In the genomic region with DNA sequence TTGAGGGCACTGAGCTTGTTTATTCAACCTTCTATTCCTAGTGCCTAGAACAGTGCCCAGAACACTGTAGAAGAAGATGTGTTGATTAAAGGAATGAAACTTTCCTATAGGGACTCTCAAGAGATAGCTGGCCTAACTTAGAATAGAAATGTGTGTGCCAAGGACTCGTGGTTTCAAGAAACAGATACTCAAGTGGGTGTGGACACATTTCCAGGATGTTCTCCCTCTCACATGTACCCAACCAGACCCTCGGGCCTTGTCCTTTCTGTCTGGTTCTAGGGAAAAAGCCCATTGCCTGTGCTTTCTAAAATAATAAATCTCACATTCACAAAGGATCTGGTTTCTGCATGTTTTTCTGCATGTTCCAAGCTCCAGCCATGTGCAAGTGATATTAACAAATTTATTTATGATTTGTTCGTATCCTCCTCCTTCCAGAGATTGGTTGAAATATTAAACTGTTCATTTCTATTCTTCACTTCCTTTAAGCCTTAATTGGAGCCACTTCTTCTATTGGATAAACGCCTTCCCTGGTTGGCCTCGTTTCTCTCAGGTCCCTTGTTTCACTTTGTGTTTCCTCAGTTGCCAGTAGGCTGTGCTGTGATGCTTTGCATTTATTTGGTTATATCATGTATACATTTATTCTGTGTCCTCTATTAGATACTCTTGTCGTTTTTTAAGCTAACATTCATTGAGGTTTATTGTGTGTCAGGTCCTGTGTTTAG, we compare ENCODE assay signal across 8 cellular contexts.
A peak's percentile ranks its signal among the peaks of the same experiment; 100 is the strongest.
DNase-seq lines count a peak whose midpoint lies in the region; ATAC-seq and FAIRE-seq lines count a peak whose summit lies in the region.

No MANE protein-coding gene starts in this region.

- 15 to 29% (median 25%) methylated on average over 6 of the region's 6 CpGs for WGBS in small intestine, 3 donors

- peak overlapping the region; percentile 16 for H3K4me3 Mint-ChIP-seq in activated naive CD8-positive, alpha-beta T cell treated with anti-CD3 and anti-CD28 coated beads, Interleukin-2, amount 50 U/mL, for 24 hours

- DNase-seq in activated effector memory CD4-positive, alpha-beta T cell treated with anti-CD3 and anti-CD28 coated beads, Interleukin-2, amount 50 U/mL, for 16 hours, result peak; percentile 66
- no peak for DNase-seq in activated effector memory CD4-positive, alpha-beta T cell treated with Interleukin-2 at 50 U/mL for 16 hours
- DNase-seq in NCI-H526 (lab: John Stamatoyannopoulos, UW) (peak; percentile 76 to 84), left ventricle myocardium superior (no peak), small intestine (peak; percentile 71), ureter (ENCODE audit: low spot score) (no peak)
- DNase-seq in activated naive CD8-positive, alpha-beta T cell treated with anti-CD3 and anti-CD28 coated beads, Interleukin-2, amount 50 U/mL, for 24 hours, result peak; percentile 18

- no peak overlapping the region for H3K4me3 ChIP-seq in small intestine (ENCODE audit: low read depth in 1 of 2, low read length in 2 of 2)

- intact Hi-C loops in left ventricle myocardium superior (cut with micrococcal nuclease), result loop anchor here (10.0 kb wide), 1 partner anchor 338 kb away; no protein-coding TSS in a partner anchor

- H3K27ac ChIP-seq in small intestine (ENCODE audit: low read depth in 1 of 2, low read length in 1 of 2), result peak overlapping the region in 1 of 2 donors; percentile 54

- H3K27ac Mint-ChIP-seq in activated naive CD8-positive, alpha-beta T cell treated with anti-CD3 and anti-CD28 coated beads, Interleukin-2, amount 50 U/mL, for 24 hours, result no peak overlapping the region

- peaks cover 4% of the 10 kb centered on the region for H3K9me3 Mint-ChIP-seq in activated naive CD8-positive, alpha-beta T cell treated with anti-CD3 and anti-CD28 coated beads, Interleukin-2, amount 50 U/mL, for 24 hours

- H3K36me3 Mint-ChIP-seq in activated naive CD8-positive, alpha-beta T cell treated with anti-CD3 and anti-CD28 coated beads, Interleukin-2, amount 50 U/mL, for 24 hours (ENCODE audit: low read depth), result no peaks in the 10 kb centered on the region

- FAIRE-seq in small intestine (lab: Jason Lieb, UNC), result peak; percentile 70

- H3K27me3 ChIP-seq in small intestine (ENCODE audit: control insufficient read depth in 2 of 2, insufficient read depth in 2 of 2, low read length in 2 of 2), result no peaks in the 10 kb centered on the region

- peak; percentile 65 for ATAC-seq in activated naive CD8-positive, alpha-beta T cell treated with anti-CD3 and anti-CD28 coated beads, Interleukin-2, amount 50 U/mL, for 24 hours
- ATAC-seq in left ventricle myocardium superior (peak; percentile 83), HG03097 (IDR thresholded peaks at IDR 0.05; ENCODE audit: low FRiP score, unreplicated experiment) (no peak)

- H3K4me1 Mint-ChIP-seq in activated naive CD8-positive, alpha-beta T cell treated with anti-CD3 and anti-CD28 coated beads, Interleukin-2, amount 50 U/mL, for 24 hours, result peaks cover 37% of the 10 kb centered on the region

- no peaks in the 10 kb centered on the region for H3K27me3 Mint-ChIP-seq in activated naive CD8-positive, alpha-beta T cell treated with anti-CD3 and anti-CD28 coated beads, Interleukin-2, amount 50 U/mL, for 24 hours

- H3K9me3 ChIP-seq in small intestine (ENCODE audit: control insufficient read depth, low read depth), result no peaks in the 10 kb centered on the region

- no peaks in the 10 kb centered on the region for H3K36me3 ChIP-seq in small intestine (ENCODE audit: control insufficient read depth in 2 of 2, insufficient read depth in 2 of 2, low read length in 2 of 2)

- peaks cover 0 to 9% of the 10 kb centered on the region in 2 donors for H3K4me1 ChIP-seq in small intestine (ENCODE audit: control insufficient read depth in 2 of 2, insufficient read depth in 1 of 2, low read depth in 1 of 2, low read length in 1 of 2)

Comparison
In these comparisons a context has a peak if more than half of its experiments do, and no peak if none do; other contexts are left out.
1. DNase-seq: peak in activated effector memory CD4-positive, alpha-beta T cell treated with anti-CD3 and anti-CD28 coated beads, Interleukin-2, amount 50 U/mL, for 16 hours (single experiment), NCI-H526 (2 of 2), activated naive CD8-positive, alpha-beta T cell treated with anti-CD3 and anti-CD28 coated beads, Interleukin-2, amount 50 U/mL, for 24 hours (single experiment) and small intestine (single experiment); none in activated effector memory CD4-positive, alpha-beta T cell treated with Interleukin-2 at 50 U/mL for 16 hours (single experiment), left ventricle myocardium superior (single experiment) and ureter (single experiment).